In the genomic region with DNA sequence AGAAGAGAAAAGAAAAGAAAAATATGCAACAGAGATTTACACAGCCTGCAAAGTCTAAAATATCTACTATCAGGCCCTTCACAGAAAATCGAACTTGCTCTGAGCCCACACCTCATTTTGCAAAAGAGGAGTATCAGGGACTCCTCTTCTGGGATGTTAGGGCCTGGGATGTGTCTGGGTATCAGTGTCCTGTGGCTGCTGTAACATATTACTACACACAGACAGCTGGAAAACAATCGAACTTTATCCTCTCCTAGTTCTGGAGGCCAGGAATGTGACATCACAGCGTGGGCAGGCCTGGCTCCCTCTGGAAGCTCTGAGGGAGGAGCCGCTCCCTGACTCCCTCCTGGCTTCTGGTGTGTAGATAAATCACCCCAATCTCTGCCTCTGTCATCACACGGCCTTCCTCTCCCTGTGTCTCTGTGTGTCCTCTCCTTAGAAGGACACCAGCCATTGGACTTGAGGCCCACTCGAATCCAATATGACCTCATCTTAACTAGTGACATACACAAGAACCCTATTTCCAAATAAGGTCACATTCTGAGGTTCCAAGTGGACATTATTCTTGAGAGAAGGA, we compare ENCODE assay signal across 26 cellular contexts. TPM values are rescaled to one million over a fixed set of nuclear protein-coding genes. Genes with fewer than 3 reads are reported as not detected.
DNase-seq lines count a peak whose midpoint lies in the region; ATAC-seq and FAIRE-seq lines count a peak whose summit lies in the region.
"Had no signal": no experiment of that assay in that cellular context is flagged by ENCODE, and none has a peak within 500 bp of the region (broad histone marks: within the 10 kb centered on the region; RNA-seq: fewer than 3 reads in every experiment).

No MANE protein-coding gene starts in this region.

- peak overlapping the region; percentile 44 for H3K27ac ChIP-seq in angular gyrus (ENCODE audit: low read depth, low read length)
- peak overlapping the region; percentile 54 for H3K27ac ChIP-seq in layer of hippocampus (ENCODE audit: low read depth, low read length)
- peak overlapping the region; percentile 69 for H3K27ac ChIP-seq in temporal lobe (ENCODE audit: low read depth, low read length)
- H3K27ac ChIP-seq: 22Rv1; BLaER1 treated with 17β-estradiol and CSF1 and Interleukin-3, amounts not matched to agents 10 nM and 100 nM; parathyroid adenoma; upper lobe of left lung; WERI-Rb-1 had no signal

- H3K4me1 Mint-ChIP-seq in activated naive CD8-positive, alpha-beta T cell treated with anti-CD3 and anti-CD28 coated beads, Interleukin-2, amount 10 ng/mL, durations not matched to agents 7 days and 5 days: no peaks in the 10 kb centered on the region
- no peaks in the 10 kb centered on the region for H3K4me1 Mint-ChIP-seq in activated naive CD8-positive, alpha-beta T cell treated with anti-CD3 and anti-CD28 coated beads, Interleukin-2, amount 50 U/mL, for 24 hours

- FAIRE-seq in RCC 7860 (lab: Jason Lieb, UNC): no peak

- ATAC-seq in activated naive CD8-positive, alpha-beta T cell treated with anti-CD3 and anti-CD28 coated beads, Interleukin-2, amount 10 ng/mL, durations not matched to agents 7 days and 5 days (ENCODE audit: low read depth): no peak
- ATAC-seq in activated naive CD8-positive, alpha-beta T cell treated with anti-CD3 and anti-CD28 coated beads, Interleukin-2, amount 50 U/mL, for 24 hours: no peak
- ATAC-seq: stimulated activated naive CD8-positive, alpha-beta T cell treated with anti-CD3 and anti-CD28 coated beads, Interleukin-15, Interleukin-2, amounts not matched to agents 100 U/mL and 50 U/mL, for 24 hours had no signal

- peaks cover 3% of the 10 kb centered on the region for H3K27me3 Mint-ChIP-seq in activated naive CD8-positive, alpha-beta T cell treated with anti-CD3 and anti-CD28 coated beads, Interleukin-2, amount 10 ng/mL, durations not matched to agents 7 days and 5 days
- H3K27me3 Mint-ChIP-seq in activated naive CD8-positive, alpha-beta T cell treated with anti-CD3 and anti-CD28 coated beads, Interleukin-2, amount 50 U/mL, for 24 hours: peaks cover 14% of the 10 kb centered on the region

- no peaks in the 10 kb centered on the region for H3K36me3 Mint-ChIP-seq in activated naive CD8-positive, alpha-beta T cell treated with anti-CD3 and anti-CD28 coated beads, Interleukin-2, amount 10 ng/mL, durations not matched to agents 7 days and 5 days
- H3K36me3 Mint-ChIP-seq in activated naive CD8-positive, alpha-beta T cell treated with anti-CD3 and anti-CD28 coated beads, Interleukin-2, amount 50 U/mL, for 24 hours (ENCODE audit: low read depth): no peaks in the 10 kb centered on the region
- H3K36me3 Mint-ChIP-seq: immature natural killer cell, naive B cell had no signal

- POLR2A ChIA-PET in activated naive CD8-positive, alpha-beta T cell treated with anti-CD3 and anti-CD28 coated beads, Interleukin-2, amount 10 ng/mL, durations not matched to agents 7 days and 5 days (lab: Charles Lee): no interaction called here

- peak; percentile 1 for DNase-seq in activated naive CD8-positive, alpha-beta T cell treated with anti-CD3 and anti-CD28 coated beads, Interleukin-2, amount 10 ng/mL, durations not matched to agents 7 days and 5 days
- DNase-seq in activated naive CD8-positive, alpha-beta T cell treated with anti-CD3 and anti-CD28 coated beads, Interleukin-2, amount 50 U/mL, for 24 hours: no peak
- DNase-seq in NCI-H82 treated with DMSO at 0.1 percent for 48 hours (lab: John Stamatoyannopoulos, UW; ENCODE audit: unreplicated experiment) (no peak), RCC 7860 (ENCODE audit: low spot score) (no peak)
- DNase-seq in stimulated activated CD4-positive, alpha-beta T cell treated with anti-CD3 and anti-CD28 coated beads, Interleukin-2, amount 100 ng/mL, for 48 hours: no peak
- DNase-seq: activated effector memory CD4-positive, alpha-beta T cell treated with anti-CD3 and anti-CD28 coated beads, Interleukin-2, amount 50 U/mL, for 16 hours; amniotic stem cell; central memory CD4-positive, alpha-beta T cell; effector CD4-positive, alpha-beta T cell; GDM1; immature natural killer cell; Karpas-422; naive B cell; NCI-H1105 treated with DMSO at 0.1 percent for 48 hours; OCI-M1; stimulated activated CD4-positive, alpha-beta T cell treated with anti-CD3 and anti-CD28 coated beads, Interleukin-1b, Interleukin-23, amount 100 ng/mL, for 48 hours; stimulated activated naive CD8-positive, alpha-beta T cell treated with anti-CD3 and anti-CD28 coated beads, Interleukin-15, Interleukin-2, amounts not matched to agents 100 U/mL and 50 U/mL, for 24 hours; T-helper 2 cell; upper lobe of left lung; WERI-Rb-1 had no signal

- no peaks in the 10 kb centered on the region for H3K9me3 Mint-ChIP-seq in activated naive CD8-positive, alpha-beta T cell treated with anti-CD3 and anti-CD28 coated beads, Interleukin-2, amount 10 ng/mL, durations not matched to agents 7 days and 5 days
- H3K9me3 Mint-ChIP-seq in activated naive CD8-positive, alpha-beta T cell treated with anti-CD3 and anti-CD28 coated beads, Interleukin-2, amount 50 U/mL, for 24 hours: no peaks in the 10 kb centered on the region
- H3K9me3 Mint-ChIP-seq: immature natural killer cell had no signal

- no peak overlapping the region for H3K27ac Mint-ChIP-seq in activated naive CD8-positive, alpha-beta T cell treated with anti-CD3 and anti-CD28 coated beads, Interleukin-2, amount 10 ng/mL, durations not matched to agents 7 days and 5 days
- H3K27ac Mint-ChIP-seq in activated naive CD8-positive, alpha-beta T cell treated with anti-CD3 and anti-CD28 coated beads, Interleukin-2, amount 50 U/mL, for 24 hours: no peak overlapping the region
- H3K27ac Mint-ChIP-seq: immature natural killer cell had no signal

- H3K4me3 Mint-ChIP-seq in activated naive CD8-positive, alpha-beta T cell treated with anti-CD3 and anti-CD28 coated beads, Interleukin-2, amount 10 ng/mL, durations not matched to agents 7 days and 5 days: no peak overlapping the region
- H3K4me3 Mint-ChIP-seq in activated naive CD8-positive, alpha-beta T cell treated with anti-CD3 and anti-CD28 coated beads, Interleukin-2, amount 50 U/mL, for 24 hours: no peak overlapping the region
- H3K4me3 Mint-ChIP-seq: immature natural killer cell, naive B cell had no signal

- no peaks in the 10 kb centered on the region for H3K27me3 ChIP-seq in layer of hippocampus (ENCODE audit: control insufficient read depth, insufficient read depth, low read length)
- H3K27me3 ChIP-seq: BLaER1 treated with 17β-estradiol and CSF1 and Interleukin-3, amounts not matched to agents 10 nM and 100 nM; upper lobe of left lung had no signal

RNA-seq across cellular contexts. Expression of a gene that starts 52.9 kb away (rescaled TPM):
- total RNA-seq in activated naive CD8-positive, alpha-beta T cell treated with anti-CD3 and anti-CD28 coated beads, Interleukin-2, amount 10 ng/mL, durations not matched to agents 7 days and 5 days: not detected
- 59.5 TPM for total RNA-seq in temporal lobe

Comparison
In these comparisons a context has a peak if more than half of its experiments do, and no peak if none do; other contexts are left out.
1. RNA of a gene that starts 52.9 kb away (total RNA-seq): 59.5 TPM in temporal lobe (single experiment); not detected in activated naive CD8-positive, alpha-beta T cell treated with anti-CD3 and anti-CD28 coated beads, Interleukin-2, amount 10 ng/mL, durations not matched to agents 7 days and 5 days; every median in the first group is over 10 times any median in the second.
2. Peak in every context shown above with its lines, with median percentiles within 50 percentile points of each other: H3K27ac ChIP-seq.